Comparison of ENCODE assay signal across 20 cellular contexts in the genomic region with DNA sequence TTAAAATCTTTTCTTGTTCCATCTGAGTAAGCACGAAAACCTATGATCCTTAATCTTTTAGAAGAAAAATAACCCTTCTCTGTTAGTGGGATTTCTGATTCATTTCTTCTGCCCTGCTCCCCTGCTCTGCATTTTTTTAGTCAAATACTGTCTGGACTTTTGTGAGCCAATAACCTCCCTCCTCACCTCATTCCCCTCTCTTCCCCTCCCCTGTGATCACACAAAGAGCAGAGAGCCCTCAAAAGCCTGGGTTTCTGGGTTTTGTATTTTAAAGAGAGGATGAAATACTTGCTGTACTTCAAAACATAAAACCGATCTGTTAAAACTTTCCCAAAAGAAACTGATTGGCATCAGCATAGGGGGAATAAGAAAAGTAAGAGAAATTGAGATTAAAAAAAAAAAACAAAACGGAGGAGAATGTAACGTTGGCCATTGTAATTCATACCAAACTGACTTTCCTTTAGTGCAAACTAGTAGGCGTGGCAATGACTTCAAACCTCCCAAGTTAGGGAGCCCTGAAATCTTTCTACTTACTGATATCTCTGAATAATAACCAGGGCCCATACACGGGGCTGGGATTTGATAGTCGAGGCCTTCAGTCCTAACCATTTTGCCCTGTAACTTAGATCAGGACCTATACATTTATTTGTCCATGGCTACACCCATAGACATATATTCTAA.
"Had no signal": no experiment of that assay in that cellular context is flagged by ENCODE, and none has a peak within 500 bp of the region (broad histone marks: within the 10 kb centered on the region; RNA-seq: fewer than 3 reads in every experiment).

No MANE protein-coding gene starts in this region.

- H3K9me3 Mint-ChIP-seq: activated naive CD4-positive, alpha-beta T cell treated with anti-CD3 and anti-CD28 coated beads, Interleukin-2, amount 50 U/mL, for 72 hours; activated T-cell treated with anti-CD3 and anti-CD28 coated beads, Interleukin-2, amount 50 U/mL, for 72 hours; naive thymus-derived CD8-positive, alpha-beta T cell; stimulated activated naive CD8-positive, alpha-beta T cell treated with anti-CD3 and anti-CD28 coated beads, Interleukin-15, Interleukin-2, amounts not matched to agents 100 ng/mL and 50 ng/mL, for 24 hours; T-helper 1 cell treated with Interleukin-12 subunit alpha and Interleukin-12 subunit beta and Interleukin-4 antibody, amounts not matched to agents 30 μg/mL and 1 μg/mL, for 36 hours; type B pancreatic cell had no signal

- DNase-seq: activated CD4-positive, alpha-beta T cell treated with anti-CD3 and anti-CD28 coated beads for 36 hours; activated CD4-positive, alpha-beta T cell treated with anti-CD3 and anti-CD28 coated beads, Interleukin-2, amount 50 U/mL, for 4 hours; activated naive CD4-positive, alpha-beta T cell; activated T-cell treated with anti-CD3 and anti-CD28 coated beads for 4 hours; activated T-cell treated with anti-CD3 and anti-CD28 coated beads, Interleukin-2, amount 50 U/mL, for 72 hours; central memory CD4-positive, alpha-beta T cell; left colon; naive thymus-derived CD8-positive, alpha-beta T cell; right lobe of liver; stimulated activated CD4-positive, alpha-beta T cell treated with anti-CD3 and anti-CD28 coated beads, Interleukin-12 subunit alpha, Interleukin-12 subunit beta, amount 100 ng/mL, for 4 hours; stimulated activated CD4-positive, alpha-beta T cell treated with anti-CD3 and anti-CD28 coated beads, Interleukin-4, amount 100 ng/mL, for 1 hour; SW 1271; uterus had no signal

- H3K27me3 Mint-ChIP-seq: activated CD4-positive, alpha-beta T cell treated with anti-CD3 and anti-CD28 coated beads for 36 hours; stimulated activated naive CD8-positive, alpha-beta T cell treated with anti-CD3 and anti-CD28 coated beads, Interleukin-15, Interleukin-2, amounts not matched to agents 100 ng/mL and 50 ng/mL, for 24 hours had no signal

- H3K4me1 Mint-ChIP-seq: activated CD4-positive, alpha-beta T cell treated with anti-CD3 and anti-CD28 coated beads for 36 hours had no signal

- ATAC-seq: activated CD4-positive, alpha-beta T cell treated with anti-CD3 and anti-CD28 coated beads for 36 hours; activated naive CD4-positive, alpha-beta T cell treated with anti-CD3 and anti-CD28 coated beads, Interleukin-2, amount 50 U/mL, for 72 hours; activated T-cell treated with anti-CD3 and anti-CD28 coated beads, Interleukin-2, amount 50 U/mL, for 72 hours; left colon; naive thymus-derived CD8-positive, alpha-beta T cell; right lobe of liver had no signal

- H3K27me3 ChIP-seq: breast epithelium, right lobe of liver, uterus had no signal

- H3K27ac Mint-ChIP-seq: activated CD4-positive, alpha-beta T cell treated with anti-CD3 and anti-CD28 coated beads for 36 hours; activated naive CD4-positive, alpha-beta T cell treated with anti-CD3 and anti-CD28 coated beads, Interleukin-2, amount 50 U/mL, for 72 hours; activated T-cell treated with anti-CD3 and anti-CD28 coated beads, Interleukin-2, amount 50 U/mL, for 72 hours; stimulated activated naive CD8-positive, alpha-beta T cell treated with anti-CD3 and anti-CD28 coated beads, Interleukin-15, Interleukin-2, amounts not matched to agents 100 ng/mL and 50 ng/mL, for 24 hours; T-helper 1 cell treated with Interleukin-12 subunit alpha and Interleukin-12 subunit beta and Interleukin-4 antibody, amounts not matched to agents 30 μg/mL and 1 μg/mL, for 36 hours; type B pancreatic cell had no signal

- H3K9me3 ChIP-seq: breast epithelium, right lobe of liver, thoracic aorta, uterus had no signal

- H3K27ac ChIP-seq: breast epithelium, epithelial cell of prostate, right lobe of liver, thoracic aorta, uterus had no signal

- H3K4me1 ChIP-seq: breast epithelium, right lobe of liver, uterus had no signal

- H3K36me3 Mint-ChIP-seq: activated naive CD4-positive, alpha-beta T cell treated with anti-CD3 and anti-CD28 coated beads, Interleukin-2, amount 50 U/mL, for 72 hours; naive thymus-derived CD8-positive, alpha-beta T cell; type B pancreatic cell had no signal

- H3K36me3 ChIP-seq: breast epithelium, right lobe of liver, thoracic aorta, uterus had no signal

- H3K4me3 ChIP-seq: breast epithelium, right lobe of liver, thoracic aorta, uterus had no signal

- H3K4me3 Mint-ChIP-seq: activated CD4-positive, alpha-beta T cell treated with anti-CD3 and anti-CD28 coated beads for 36 hours; activated T-cell treated with anti-CD3 and anti-CD28 coated beads, Interleukin-2, amount 50 U/mL, for 72 hours; naive thymus-derived CD8-positive, alpha-beta T cell; stimulated activated naive CD8-positive, alpha-beta T cell treated with anti-CD3 and anti-CD28 coated beads, Interleukin-15, Interleukin-2, amounts not matched to agents 100 ng/mL and 50 ng/mL, for 24 hours; T-helper 1 cell treated with Interleukin-12 subunit alpha and Interleukin-12 subunit beta and Interleukin-4 antibody, amounts not matched to agents 30 μg/mL and 1 μg/mL, for 36 hours; type B pancreatic cell had no signal
